10 cellular contexts compared by ENCODE assay signal in genomic region chr15:68372291-68372811, GRCh38. TPM values are rescaled to one million over a fixed set of nuclear protein-coding genes. Genes with fewer than 3 reads are reported as not detected.
DNase-seq lines count a peak whose midpoint lies in the region; TF ChIP-seq lines count a peak whose summit lies in the region.
"Had no signal": no experiment of that assay in that cellular context is flagged by ENCODE, and none has a peak within 500 bp of the region (broad histone marks: within the 10 kb centered on the region; RNA-seq: fewer than 3 reads in every experiment).

No MANE protein-coding gene starts in this region.

- no peaks in the 10 kb centered on the region for H3K27me3 ChIP-seq in NT2/D1 (ENCODE audit: insufficient read depth, insufficient read length)

- peak; percentile 20 for TF ChIP-seq CTCF in GM12865 (IDR thresholded peaks at IDR 0.05; ENCODE audit: insufficient read depth, low read depth, low read length, missing control alignments)
- TF ChIP-seq CTCF in osteocyte (IDR thresholded peaks at IDR 0.05) = peak; percentile 40
- TF ChIP-seq CTCF in CD14-positive monocyte (IDR thresholded peaks at IDR 0.05) = no peak

- H3K4me1 Mint-ChIP-seq in osteocyte (ENCODE audit: unreplicated experiment) = peaks cover 66% of the 10 kb centered on the region
- no peaks in the 10 kb centered on the region for H3K4me1 Mint-ChIP-seq in CD14-positive monocyte

- H3K4me3 ChIP-seq in GM12865 (ENCODE audit: low read depth, low read length) (no peak overlapping the region), NT2/D1 (ENCODE audit: insufficient read length, low read depth) (no peak overlapping the region)

- H3K27ac Mint-ChIP-seq in osteocyte (ENCODE audit: unreplicated experiment) (peak overlapping the region; percentile 52), CD14-positive monocyte (no peak overlapping the region)
- H3K27ac Mint-ChIP-seq: activated naive CD8-positive, alpha-beta T cell had no signal

- H3K36me3 ChIP-seq in NT2/D1 (ENCODE audit: insufficient read depth, insufficient read length, low read length) = peaks cover 4% of the 10 kb centered on the region

- H3K9me3 Mint-ChIP-seq in osteocyte (ENCODE audit: unreplicated experiment) (no peaks in the 10 kb centered on the region), CD14-positive monocyte (no peaks in the 10 kb centered on the region)

- peaks cover 7% of the 10 kb centered on the region for H3K4me1 ChIP-seq in NT2/D1 (ENCODE audit: insufficient read depth, insufficient read length)

- DNase-seq in GM12865 (ENCODE audit: low read depth) = peak; percentile 17
- peak; percentile 43 for DNase-seq in NT2/D1 (ENCODE audit: low read depth, low spot score)
- DNase-seq in fibroblast of gingiva (ENCODE audit: low read depth) = peak; percentile 27
- DNase-seq in osteocyte (ENCODE audit: extremely low spot score, unreplicated experiment) = peak; percentile 68
- DNase-seq in posterior cingulate gyrus = no peak
- DNase-seq in CD14-positive monocyte (ENCODE audit: low spot score) = no peak
- no peak for DNase-seq in NK-92 treated with Interleukin-12 subunit alpha and Interleukin-12 subunit beta, amount 100 ng/mL, for 24 hours (lab: John Stamatoyannopoulos, UW)
- no peak for DNase-seq in stimulated activated naive CD4-positive, alpha-beta T cell (lab: John Stamatoyannopoulos, UW)
- DNase-seq: NCI-H2081 treated with DMSO at 0.1 percent for 48 hours had no signal

- H3K27me3 Mint-ChIP-seq in osteocyte (ENCODE audit: unreplicated experiment) = no peaks in the 10 kb centered on the region
- peaks cover 0 to 3% (median 2%) of the 10 kb centered on the region in 3 donors for H3K27me3 Mint-ChIP-seq in CD14-positive monocyte (ENCODE audit: low read depth in 3 of 3)
- H3K27me3 Mint-ChIP-seq: activated naive CD8-positive, alpha-beta T cell had no signal

- H3K4me3 Mint-ChIP-seq in osteocyte (ENCODE audit: unreplicated experiment) = no peak overlapping the region
- no peak overlapping the region for H3K4me3 Mint-ChIP-seq in CD14-positive monocyte
- H3K4me3 Mint-ChIP-seq: activated naive CD8-positive, alpha-beta T cell had no signal

- intact Hi-C loops in posterior cingulate gyrus (cut with DNase I) (no loop called here), CD14-positive monocyte (cut with micrococcal nuclease) (no loop called here)

- H3K36me3 Mint-ChIP-seq in osteocyte (ENCODE audit: unreplicated experiment) = peaks cover 71% of the 10 kb centered on the region
- H3K36me3 Mint-ChIP-seq in CD14-positive monocyte = no peaks in the 10 kb centered on the region
- H3K36me3 Mint-ChIP-seq: activated naive CD8-positive, alpha-beta T cell had no signal

- H3K9ac ChIP-seq in NT2/D1 (ENCODE audit: insufficient read length, low read depth) = no peak overlapping the region

- no peaks in the 10 kb centered on the region for H3K9me3 ChIP-seq in NT2/D1 (ENCODE audit: insufficient read depth, low read length)

RNA-seq across cellular contexts. Expression of gene ITGA11, which starts 59.6 kb away (rescaled TPM):
- 1,149 and 1,161 TPM in 2 replicates for total RNA-seq in osteocyte
- polyA plus RNA-seq in CD14-positive monocyte = under 1 TPM in 1 of 2 donors, not detected in 1; 0.01 TPM

Comparison
In these comparisons a context has a peak if more than half of its experiments do, and no peak if none do; other contexts are left out.
1. DNase-seq: peak in GM12865 (single experiment), NT2/D1 (single experiment), fibroblast of gingiva (single experiment) and osteocyte (single experiment); none in posterior cingulate gyrus (0 of 10), CD14-positive monocyte (single experiment), NK-92 treated with Interleukin-12 subunit alpha and Interleukin-12 subunit beta, amount 100 ng/mL, for 24 hours (single experiment) and stimulated activated naive CD4-positive, alpha-beta T cell (0 of 6).